Comparison of ENCODE assay signal across 8 cellular contexts in the genomic region with DNA sequence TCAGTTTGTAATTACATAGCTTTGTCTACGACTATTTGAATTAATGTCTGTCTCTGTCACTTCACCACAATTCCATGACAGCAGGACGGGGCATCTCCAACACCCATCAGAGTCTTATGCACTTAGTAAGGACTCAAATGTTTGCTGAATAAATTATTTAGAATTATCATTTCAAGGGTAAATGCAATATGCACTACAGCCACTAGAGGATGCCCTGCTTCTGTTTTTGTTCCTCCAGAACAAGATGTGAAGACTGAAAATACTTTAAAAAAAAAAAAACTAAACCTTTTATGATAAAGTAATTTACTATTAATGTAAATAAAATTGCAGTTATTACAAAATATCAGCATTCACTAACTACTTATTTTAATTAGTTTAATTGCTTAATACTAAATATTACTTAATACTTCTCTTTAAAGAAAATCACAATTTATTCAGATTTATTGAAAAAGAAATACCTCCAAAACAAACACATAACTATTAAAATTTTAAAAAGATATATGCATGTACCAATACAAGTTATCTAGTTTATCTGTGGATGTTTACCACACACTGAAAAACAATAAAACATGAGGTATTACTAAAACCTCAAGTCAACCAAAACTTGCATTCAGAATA. TPM values are rescaled to one million over a fixed set of nuclear protein-coding genes. Genes with fewer than 3 reads are reported as not detected.
DNase-seq lines count a peak whose midpoint lies in the region; ATAC-seq and TF ChIP-seq lines count a peak whose summit lies in the region.

No MANE protein-coding gene starts in this region.

- peaks cover 7 to 58% (median 26%) of the 10 kb centered on the region in 6 donors for H3K4me1 ChIP-seq in spleen

- intact Hi-C loops in spleen (cut with DNase I; ENCODE audit: low total_unique reads) = loop anchor here (10.0 kb wide), 1 partner anchor 341 kb away; the partner anchor contains the start of gene ZCCHC2

- no peak overlapping the region for H3K4me3 Mint-ChIP-seq in activated T-cell treated with anti-CD3 and anti-CD28 coated beads, Interleukin-2, amount 50 U/mL, for 72 hours

- no peak for TF ChIP-seq POLR2A in spleen (IDR thresholded peaks at IDR 0.05)

- H3K36me3 ChIP-seq in spleen = no peaks in the 10 kb centered on the region

- TF ChIP-seq CTCF in GM12872 (IDR thresholded peaks at IDR 0.05; ENCODE audit: insufficient read depth, low read depth, low read length) (peak; percentile 87), spleen (IDR thresholded peaks at IDR 0.05 in 8 of 11, conservative IDR thresholded peaks at IDR 0.05 in 3 of 11) (peak; percentile 70 to 94 (median 86))

- DNase-seq in Ammon's horn (ENCODE audit: low spot score) = peak; percentile 53
- peak; percentile 33 to 67 for DNase-seq in NCI-H446 (lab: John Stamatoyannopoulos, UW)
- DNase-seq in activated T-cell treated with anti-CD3 and anti-CD28 coated beads, Interleukin-2, amount 50 U/mL, for 72 hours = peak; percentile 51 to 58
- DNase-seq in glomerular visceral epithelial cell (ENCODE audit: extremely low spot score) = peak; percentile 62
- DNase-seq in spleen = no peak

- H3K36me3 Mint-ChIP-seq in activated T-cell treated with anti-CD3 and anti-CD28 coated beads, Interleukin-2, amount 50 U/mL, for 72 hours (ENCODE audit: insufficient read depth in 2 of 2) = peaks cover 5 to 6% of the 10 kb centered on the region in 2 donors

- H3K27ac ChIP-seq in spleen = no peak overlapping the region

- no peaks in the 10 kb centered on the region for H3K9me3 ChIP-seq in spleen

- H3K27me3 Mint-ChIP-seq in activated T-cell treated with anti-CD3 and anti-CD28 coated beads, Interleukin-2, amount 50 U/mL, for 72 hours (ENCODE audit: low read depth) = no peaks in the 10 kb centered on the region

- no peak for ATAC-seq in activated T-cell treated with anti-CD3 and anti-CD28 coated beads, Interleukin-2, amount 50 U/mL, for 72 hours (replicated peaks in 1 of 2)
- no peak for ATAC-seq in HG03354 (IDR thresholded peaks at IDR 0.05; ENCODE audit: poor library complexity, severe bottlenecking, unreplicated experiment)
- ATAC-seq in GM19328 (IDR thresholded peaks at IDR 0.05; ENCODE audit: unreplicated experiment) = no peak

- no peak overlapping the region for H3K4me3 ChIP-seq in spleen

- H3K9me3 Mint-ChIP-seq in activated T-cell treated with anti-CD3 and anti-CD28 coated beads, Interleukin-2, amount 50 U/mL, for 72 hours = no peaks in the 10 kb centered on the region

- no peak overlapping the region for H3K27ac Mint-ChIP-seq in activated T-cell treated with anti-CD3 and anti-CD28 coated beads, Interleukin-2, amount 50 U/mL, for 72 hours

- H3K27me3 ChIP-seq in spleen (replicated peaks in 1 of 7) = no peaks in the 10 kb centered on the region

- H3K4me1 Mint-ChIP-seq in activated T-cell treated with anti-CD3 and anti-CD28 coated beads, Interleukin-2, amount 50 U/mL, for 72 hours (ENCODE audit: low read depth) = peaks cover 30% of the 10 kb centered on the region

- WGBS in spleen, 5 donors = 4 to 12% (median 11%) methylated on average over 2 of the region's 2 CpGs

RNA-seq across cellular contexts. Expression of gene PIGN, which starts 3.2 kb away (rescaled TPM):
- total RNA-seq in activated T-cell treated with anti-CD3 and anti-CD28 coated beads, Interleukin-2, amount 50 U/mL, for 72 hours = 10 to 100 TPM; 28.2 to 31.4 TPM
- 10 to 100 TPM; 21.5 to 41.4 (median 33.8) TPM for total RNA-seq in spleen
- 1 to 10 TPM; 4.0 to 4.4 (median 4.1) TPM for polyA plus RNA-seq in spleen

RNA-seq across cellular contexts. Expression of gene RELCH, which starts 3.4 kb away (rescaled TPM):
- 10 to 100 TPM; 21.8 to 23.5 TPM for total RNA-seq in activated T-cell treated with anti-CD3 and anti-CD28 coated beads, Interleukin-2, amount 50 U/mL, for 72 hours
- 10 to 100 TPM; 38.3 to 75.1 (median 52.5) TPM for total RNA-seq in spleen
- polyA plus RNA-seq in spleen = 10 to 100 TPM; 11.8 to 17.4 (median 14.5) TPM
